10 cellular contexts compared by ENCODE assay signal in genomic region chr17:59785091-59785799, GRCh38.
DNase-seq lines count a peak whose midpoint lies in the region; ATAC-seq and TF ChIP-seq lines count a peak whose summit lies in the region.
"Had no signal": no experiment of that assay in that cellular context is flagged by ENCODE, and none has a peak within 500 bp of the region (broad histone marks: within the 10 kb centered on the region; RNA-seq: fewer than 3 reads in every experiment).

No MANE protein-coding gene starts in this region.

- H3K36me3 ChIP-seq in fibroblast of lung (ENCODE audit: control insufficient read depth, insufficient read depth, low read length) = no peaks in the 10 kb centered on the region

- H3K27ac ChIP-seq in fibroblast of lung (ENCODE audit: insufficient read depth, low read length) = peak overlapping the region; percentile 97
- H3K27ac ChIP-seq in right cardiac atrium (ENCODE audit: low read length) = no peak overlapping the region

- TF ChIP-seq CTCF in fibroblast of lung (conservative IDR thresholded peaks at IDR 0.05 in 1 of 2, IDR thresholded peaks at IDR 0.05 in 1 of 2; ENCODE audit: low read depth in 1 of 2, low read length in 2 of 2) = no peak

- no peaks in the 10 kb centered on the region for H3K27me3 Mint-ChIP-seq in activated CD4-positive, alpha-beta T cell treated with anti-CD3 and anti-CD28 coated beads, Interleukin-2, amount 10 ng/mL, durations not matched to agents 24 days and 14 days
- H3K27me3 Mint-ChIP-seq in stimulated activated memory B cell treated with anti-CD40 and anti-IgM and Interleukin-4, amounts not matched to agents 10 μg/mL and 1 μg/mL and 100 μg/mL, for 72 hours = no peaks in the 10 kb centered on the region

- no peaks in the 10 kb centered on the region for H4K20me1 ChIP-seq in fibroblast of lung (ENCODE audit: control insufficient read depth, extremely low read depth, insufficient read depth, low read length)

- intact Hi-C loops in activated CD4-positive, alpha-beta T cell treated with anti-CD3 and anti-CD28 coated beads, Interleukin-2, amount 10 ng/mL, durations not matched to agents 24 days and 14 days (cut with micrococcal nuclease) = loop anchor here (10.0 kb wide), 1 partner anchor 1450 kb away; no protein-coding TSS in a partner anchor
- intact Hi-C loops in right cardiac atrium (cut with DNase I) = no loop called here

- H3K27me3 ChIP-seq in fibroblast of lung (ENCODE audit: control insufficient read depth, insufficient read depth, low read length) (no peaks in the 10 kb centered on the region), right cardiac atrium (ENCODE audit: control insufficient read depth, insufficient read depth) (no peaks in the 10 kb centered on the region)

- peak overlapping the region; percentile 54 for H3K4me2 ChIP-seq in fibroblast of lung (ENCODE audit: extremely low read depth, insufficient read depth, low read length)

- 87% methylated on average over 8 of the region's 8 CpGs for WGBS in right cardiac atrium

- no peaks in the 10 kb centered on the region for H3K9me3 ChIP-seq in fibroblast of lung (ENCODE audit: control insufficient read depth, insufficient read depth, low read depth, low read length)
- no peaks in the 10 kb centered on the region for H3K9me3 ChIP-seq in right cardiac atrium (ENCODE audit: control insufficient read depth, low read length)

- peak overlapping the region; percentile 91 for H3K27ac Mint-ChIP-seq in activated CD4-positive, alpha-beta T cell treated with anti-CD3 and anti-CD28 coated beads, Interleukin-2, amount 10 ng/mL, durations not matched to agents 24 days and 14 days
- H3K27ac Mint-ChIP-seq in stimulated activated memory B cell treated with anti-CD40 and anti-IgM and Interleukin-4, amounts not matched to agents 10 μg/mL and 1 μg/mL and 100 μg/mL, for 72 hours = peak overlapping the region; percentile 90

- ATAC-seq in SK-N-SH treated with all-trans-retinoic acid at 6 μM for 48 hours (no peak), HG03045 (IDR thresholded peaks at IDR 0.05; ENCODE audit: unreplicated experiment) (no peak), right cardiac atrium (no peak)
- no peak for ATAC-seq in stimulated activated memory B cell treated with anti-CD40 and anti-IgM and Interleukin-4, amounts not matched to agents 10 μg/mL and 1 μg/mL and 100 μg/mL, for 72 hours

- H3K4me3 ChIP-seq in fibroblast of lung (replicated peaks in 1 of 4; ENCODE audit: control extremely low read depth in 1 of 4, insufficient read depth in 1 of 4, low read depth in 3 of 4, low read length in 4 of 4) (no peak overlapping the region), right cardiac atrium (ENCODE audit: low read length) (no peak overlapping the region)

- peaks cover 2% of the 10 kb centered on the region for H3K79me2 ChIP-seq in fibroblast of lung (ENCODE audit: control insufficient read depth, insufficient read depth, low read length)

- peak; percentile 77 for DNase-seq in activated CD4-positive, alpha-beta T cell treated with anti-CD3 and anti-CD28 coated beads, Interleukin-2, amount 10 ng/mL, durations not matched to agents 24 days and 14 days
- no peak for DNase-seq in activated CD4-positive, alpha-beta T cell treated with anti-CD3 and anti-CD28 coated beads, Interleukin-2, amount 50 U/mL, for 1 hour
- DNase-seq in fibroblast of lung (ENCODE audit: low read depth in 2 of 2) (peak in 1 of 2 donors; percentile 42), right cardiac atrium (no peak)
- no peak for DNase-seq in activated effector memory CD4-positive, alpha-beta T cell treated with anti-CD3 and anti-CD28 coated beads, Interleukin-2, amount 50 U/mL, for 16 hours
- DNase-seq: central memory CD4-positive, alpha-beta T cell; NCI-H2227 treated with DMSO at 0.1 percent for 48 hours had no signal

- peak overlapping the region; percentile 69 for H3K4me3 Mint-ChIP-seq in activated CD4-positive, alpha-beta T cell treated with anti-CD3 and anti-CD28 coated beads, Interleukin-2, amount 10 ng/mL, durations not matched to agents 24 days and 14 days
- H3K4me3 Mint-ChIP-seq in stimulated activated memory B cell treated with anti-CD40 and anti-IgM and Interleukin-4, amounts not matched to agents 10 μg/mL and 1 μg/mL and 100 μg/mL, for 72 hours = no peak overlapping the region

- H2AFZ ChIP-seq in fibroblast of lung (ENCODE audit: low read length) = no peak overlapping the region

- peaks cover 17% of the 10 kb centered on the region for H3K4me1 ChIP-seq in fibroblast of lung (ENCODE audit: control insufficient read depth, extremely low read depth, insufficient read depth, low read length)
- peaks cover 2% of the 10 kb centered on the region for H3K4me1 ChIP-seq in right cardiac atrium (ENCODE audit: control insufficient read depth, insufficient read depth, low read length)

- H3K9me3 Mint-ChIP-seq in activated CD4-positive, alpha-beta T cell treated with anti-CD3 and anti-CD28 coated beads, Interleukin-2, amount 10 ng/mL, durations not matched to agents 24 days and 14 days = no peaks in the 10 kb centered on the region
- H3K9me3 Mint-ChIP-seq in stimulated activated memory B cell treated with anti-CD40 and anti-IgM and Interleukin-4, amounts not matched to agents 10 μg/mL and 1 μg/mL and 100 μg/mL, for 72 hours = no peaks in the 10 kb centered on the region

- H3K9ac ChIP-seq in fibroblast of lung (ENCODE audit: insufficient read depth, low read length) = no peak overlapping the region

- H3K36me3 Mint-ChIP-seq in activated CD4-positive, alpha-beta T cell treated with anti-CD3 and anti-CD28 coated beads, Interleukin-2, amount 10 ng/mL, durations not matched to agents 24 days and 14 days (ENCODE audit: low read depth) = peaks cover 30% of the 10 kb centered on the region
- H3K36me3 Mint-ChIP-seq in stimulated activated memory B cell treated with anti-CD40 and anti-IgM and Interleukin-4, amounts not matched to agents 10 μg/mL and 1 μg/mL and 100 μg/mL, for 72 hours = peaks cover 11% of the 10 kb centered on the region

- peaks cover 57% of the 10 kb centered on the region for H3K4me1 Mint-ChIP-seq in activated CD4-positive, alpha-beta T cell treated with anti-CD3 and anti-CD28 coated beads, Interleukin-2, amount 10 ng/mL, durations not matched to agents 24 days and 14 days
- H3K4me1 Mint-ChIP-seq in stimulated activated memory B cell treated with anti-CD40 and anti-IgM and Interleukin-4, amounts not matched to agents 10 μg/mL and 1 μg/mL and 100 μg/mL, for 72 hours = peaks cover 34% of the 10 kb centered on the region

TF ChIP-seq in SK-N-SH treated with all-trans-retinoic acid at 6 μM for 48 hours, 23 proteins besides CTCF, POLR2A, EP300 and RAD21:
- TF ChIP-seq SNAI2 (CRISPR knock-in tag; IDR thresholded peaks at IDR 0.05) = peak; percentile 72
- TF ChIP-seq ISL1 (CRISPR knock-in tag; IDR thresholded peaks at IDR 0.05) = 0 out of 2 replicates have a peak, but pooled peaks have one; percentile 27
- TF ChIP-seq TOX (CRISPR knock-in tag; IDR thresholded peaks at IDR 0.05; ENCODE audit: borderline replicate concordance) = no peak
- no peak for TF ChIP-seq PPARA (CRISPR knock-in tag; IDR thresholded peaks at IDR 0.05; ENCODE audit: borderline replicate concordance)
- TF ChIP-seq OSR1 (CRISPR knock-in tag; IDR thresholded peaks at IDR 0.05) = peak; percentile 65
- 0 out of 2 replicates have a peak, but pooled peaks have one; percentile 42 for TF ChIP-seq CREB5 (CRISPR knock-in tag; IDR thresholded peaks at IDR 0.05; ENCODE audit: low read depth)
- peak; percentile 67 for TF ChIP-seq ZC3H10 (CRISPR knock-in tag; IDR thresholded peaks at IDR 0.05)
- no peak for TF ChIP-seq GLIS3 (CRISPR knock-in tag; IDR thresholded peaks at IDR 0.05)
